11 cellular contexts compared by ENCODE assay signal in the genomic region with DNA sequence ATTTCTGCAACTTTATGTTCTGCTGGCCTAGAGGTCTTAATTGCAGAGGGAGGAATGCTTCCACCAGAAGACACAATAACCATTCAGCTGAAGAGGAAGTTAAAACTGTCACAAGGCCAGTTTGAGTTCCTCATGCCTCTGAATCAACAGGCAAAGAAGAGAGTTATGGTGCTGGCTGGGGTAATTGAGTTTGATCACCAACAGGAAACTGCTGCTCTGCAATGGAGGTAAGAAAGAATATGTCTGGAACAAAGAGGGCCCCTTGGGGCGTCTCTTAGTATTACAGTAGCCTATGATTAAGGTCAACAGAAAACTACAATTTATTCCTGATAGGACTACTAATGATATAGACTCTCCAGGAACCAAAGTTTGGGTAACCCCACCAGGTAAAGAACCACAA.
DNase-seq lines count a peak whose midpoint lies in the region; ATAC-seq and TF ChIP-seq lines count a peak whose summit lies in the region.
"Had no signal": no experiment of that assay in that cellular context is flagged by ENCODE, and none has a peak within 500 bp of the region (broad histone marks: within the 10 kb centered on the region; RNA-seq: fewer than 3 reads in every experiment).

No MANE protein-coding gene starts in this region.

- H3K4me1 ChIP-seq in BE2C, result no peaks in the 10 kb centered on the region
- H3K4me1 ChIP-seq in GM23338 (ENCODE audit: insufficient read depth), result no peaks in the 10 kb centered on the region
- H3K4me1 ChIP-seq in OCI-LY3 (ENCODE audit: low read length), result peaks cover 7% of the 10 kb centered on the region
- H3K4me1 ChIP-seq: Peyer's patch had no signal

- no peak overlapping the region for H3K27ac Mint-ChIP-seq in GM23338
- no peak overlapping the region for H3K27ac Mint-ChIP-seq in activated T-helper 17 cell treated with anti-CD3 and anti-CD28 coated beads, Interleukin-2, amount 50 U/mL, for 72 hours
- H3K27ac Mint-ChIP-seq: stimulated activated naive CD8-positive, alpha-beta T cell treated with anti-CD3 and anti-CD28 coated beads, Interleukin-15, amount 100 ng/mL, for 72 hours had no signal

- no peaks in the 10 kb centered on the region for H3K9me3 ChIP-seq in BE2C
- H3K9me3 ChIP-seq in OCI-LY3 (ENCODE audit: insufficient read depth, low read length), result no peaks in the 10 kb centered on the region
- H3K9me3 ChIP-seq: Peyer's patch had no signal

- H3F3A ChIP-seq in GM23338 (replicated peaks; ENCODE audit: low read depth), result no peaks in the 10 kb centered on the region

- H3K36me3 ChIP-seq in BE2C (no peaks in the 10 kb centered on the region), GM23338 (ENCODE audit: insufficient read depth) (no peaks in the 10 kb centered on the region), OCI-LY3 (replicated peaks; ENCODE audit: low read depth, low read length) (no peaks in the 10 kb centered on the region)
- H3K36me3 ChIP-seq: Peyer's patch had no signal

- no peaks in the 10 kb centered on the region for H3K27me3 Mint-ChIP-seq in GM23338 (ENCODE audit: insufficient read depth, low read depth, poor library complexity)
- no peaks in the 10 kb centered on the region for H3K27me3 Mint-ChIP-seq in activated T-helper 17 cell treated with anti-CD3 and anti-CD28 coated beads, Interleukin-2, amount 50 U/mL, for 72 hours
- H3K27me3 Mint-ChIP-seq: stimulated activated naive CD8-positive, alpha-beta T cell treated with anti-CD3 and anti-CD28 coated beads, Interleukin-15, amount 100 ng/mL, for 72 hours had no signal

- H3K27ac ChIP-seq in GM23338 (ENCODE audit: low read depth) (no peak overlapping the region), OCI-LY3 (ENCODE audit: low read length) (no peak overlapping the region)
- H3K27ac ChIP-seq: Peyer's patch had no signal

- H3K36me3 Mint-ChIP-seq in GM23338 (ENCODE audit: low read depth), result no peaks in the 10 kb centered on the region
- no peaks in the 10 kb centered on the region for H3K36me3 Mint-ChIP-seq in activated T-helper 17 cell treated with anti-CD3 and anti-CD28 coated beads, Interleukin-2, amount 50 U/mL, for 72 hours (ENCODE audit: low read depth)

- peaks cover 2% of the 10 kb centered on the region; the same call in 1 of the 3 replicates for H3K4me1 Mint-ChIP-seq in GM23338
- no peaks in the 10 kb centered on the region for H3K4me1 Mint-ChIP-seq in activated T-helper 17 cell treated with anti-CD3 and anti-CD28 coated beads, Interleukin-2, amount 50 U/mL, for 72 hours
- H3K4me1 Mint-ChIP-seq: stimulated activated naive CD8-positive, alpha-beta T cell treated with anti-CD3 and anti-CD28 coated beads, Interleukin-15, amount 100 ng/mL, for 72 hours had no signal

- no peak overlapping the region for H3K4me2 ChIP-seq in GM23338
- no peak overlapping the region for H3K4me2 ChIP-seq in OCI-LY3 (ENCODE audit: low read length)

- TF ChIP-seq CTCF in BE2C (IDR thresholded peaks at IDR 0.05; ENCODE audit: low read depth, low read length) (peak; percentile 56), GM23338 (conservative IDR thresholded peaks at IDR 0.05; ENCODE audit: low read depth in 2 of 2) (peak; percentile 56 to 60), OCI-LY3 (IDR thresholded peaks at IDR 0.05; ENCODE audit: low read depth, low read length) (peak; percentile 63)

- intact Hi-C loops in Right ventricle myocardium inferior (cut with DNase I), result no loop called here

- H4K20me1 ChIP-seq in GM23338 (replicated peaks; ENCODE audit: insufficient read depth) (0 out of 2 replicates have a peak, but pooled peaks cover 3% of the 10 kb centered on the region), OCI-LY3 (ENCODE audit: insufficient read depth, low read length) (no peaks in the 10 kb centered on the region)

- ATAC-seq in GM23338 (peak; percentile 82), GM21515 (IDR thresholded peaks at IDR 0.05; ENCODE audit: unreplicated experiment) (no peak), Right ventricle myocardium inferior (no peak)
- ATAC-seq in activated T-helper 17 cell treated with anti-CD3 and anti-CD28 coated beads, Interleukin-2, amount 50 U/mL, for 72 hours (replicated peaks), result no peak
- ATAC-seq: stimulated activated naive CD8-positive, alpha-beta T cell treated with anti-CD3 and anti-CD28 coated beads, Interleukin-15, amount 100 ng/mL, for 72 hours had no signal

- peak; percentile 55 for DNase-seq in BE2C
- DNase-seq in GM23338 (ENCODE audit: low spot score), result peak; percentile 66
- DNase-seq in globus pallidus (ENCODE audit: low spot score), result peak; percentile 5
- DNase-seq in activated CD4-positive, alpha-beta T cell treated with anti-CD3 and anti-CD28 coated beads for 1 hour, result no peak
- DNase-seq in Right ventricle myocardium inferior (ENCODE audit: missing footprints), result no peak
- DNase-seq: caudate nucleus; Peyer's patch; stimulated activated naive CD8-positive, alpha-beta T cell treated with anti-CD3 and anti-CD28 coated beads, Interleukin-15, amount 100 ng/mL, for 72 hours had no signal

- 0 out of 2 replicates have a peak, but pooled peaks cover 4% of the 10 kb centered on the region for H3K9me2 ChIP-seq in GM23338 (ENCODE audit: insufficient read depth)

- H3K4me3 ChIP-seq in BE2C (ENCODE audit: low read depth, low read length), result no peak overlapping the region
- no peak overlapping the region for H3K4me3 ChIP-seq in GM23338
- no peak overlapping the region for H3K4me3 ChIP-seq in OCI-LY3 (ENCODE audit: low read length)
- H3K4me3 ChIP-seq: Peyer's patch had no signal

- peak overlapping the region; percentile 35 for H2AFZ ChIP-seq in GM23338
- peak overlapping the region; percentile 64 for H2AFZ ChIP-seq in OCI-LY3 (ENCODE audit: low read depth, low read length)

- no peak overlapping the region for H3K4me3 Mint-ChIP-seq in GM23338
- no peak overlapping the region for H3K4me3 Mint-ChIP-seq in activated T-helper 17 cell treated with anti-CD3 and anti-CD28 coated beads, Interleukin-2, amount 50 U/mL, for 72 hours
- H3K4me3 Mint-ChIP-seq: stimulated activated naive CD8-positive, alpha-beta T cell treated with anti-CD3 and anti-CD28 coated beads, Interleukin-15, amount 100 ng/mL, for 72 hours had no signal

- no peaks in the 10 kb centered on the region for H3K9me3 Mint-ChIP-seq in GM23338
- no peaks in the 10 kb centered on the region for H3K9me3 Mint-ChIP-seq in activated T-helper 17 cell treated with anti-CD3 and anti-CD28 coated beads, Interleukin-2, amount 50 U/mL, for 72 hours
- H3K9me3 Mint-ChIP-seq: stimulated activated naive CD8-positive, alpha-beta T cell treated with anti-CD3 and anti-CD28 coated beads, Interleukin-15, amount 100 ng/mL, for 72 hours had no signal

- H3K79me2 ChIP-seq in GM23338 (replicated peaks; ENCODE audit: insufficient read depth) (no peaks in the 10 kb centered on the region), OCI-LY3 (ENCODE audit: low read length) (no peaks in the 10 kb centered on the region)

- no peak overlapping the region for H3K9ac ChIP-seq in OCI-LY3 (ENCODE audit: low read length)

- H3K27me3 ChIP-seq in BE2C (no peaks in the 10 kb centered on the region), GM23338 (ENCODE audit: insufficient read depth) (no peaks in the 10 kb centered on the region), OCI-LY3 (ENCODE audit: low read depth, low read length) (no peaks in the 10 kb centered on the region)
- H3K27me3 ChIP-seq: Peyer's patch had no signal

TF ChIP-seq in GM23338, 12 proteins besides CTCF, POLR2A, EP300 and RAD21 (continues in another document):
- no peak for TF ChIP-seq STAT1 (IDR thresholded peaks at IDR 0.05; ENCODE audit: unreplicated experiment)
- no peak for TF ChIP-seq POLR2AphosphoS5 (IDR thresholded peaks at IDR 0.05; ENCODE audit: low read depth)
- no peak for TF ChIP-seq ZNF114 (CRISPR knock-in tag; IDR thresholded peaks at IDR 0.05)
- TF ChIP-seq EZH2 (IDR thresholded peaks at IDR 0.05; ENCODE audit: low read depth, unreplicated experiment), result no peak
- TF ChIP-seq, protein P1, sequence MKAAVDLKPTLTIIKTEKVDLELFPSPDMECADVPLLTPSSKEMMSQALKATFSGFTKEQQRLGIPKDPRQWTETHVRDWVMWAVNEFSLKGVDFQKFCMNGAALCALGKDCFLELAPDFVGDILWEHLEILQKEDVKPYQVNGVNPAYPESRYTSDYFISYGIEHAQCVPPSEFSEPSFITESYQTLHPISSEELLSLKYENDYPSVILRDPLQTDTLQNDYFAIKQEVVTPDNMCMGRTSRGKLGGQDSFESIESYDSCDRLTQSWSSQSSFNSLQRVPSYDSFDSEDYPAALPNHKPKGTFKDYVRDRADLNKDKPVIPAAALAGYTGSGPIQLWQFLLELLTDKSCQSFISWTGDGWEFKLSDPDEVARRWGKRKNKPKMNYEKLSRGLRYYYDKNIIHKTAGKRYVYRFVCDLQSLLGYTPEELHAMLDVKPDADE (IDR thresholded peaks at IDR 0.05), result no peak

Comparison
In these comparisons a context has a peak if more than half of its experiments do, and no peak if none do; other contexts are left out.
1. DNase-seq: peak in BE2C (single experiment), GM23338 (single experiment) and globus pallidus (single experiment); none in activated CD4-positive, alpha-beta T cell treated with anti-CD3 and anti-CD28 coated beads for 1 hour (single experiment) and Right ventricle myocardium inferior (single experiment).
2. Peak in every context shown above with its lines, with median percentiles within 50 percentile points of each other: CTCF ChIP-seq.